In genomic region chr3:179653777-179654117, GRCh38 we compare ENCODE assay signal across 8 cellular contexts. TPM values are rescaled to one million over a fixed set of nuclear protein-coding genes. Genes with fewer than 3 reads are reported as not detected.
DNase-seq lines count a peak whose midpoint lies in the region.

No MANE protein-coding gene starts in this region.

- H3K36me3 Mint-ChIP-seq in activated naive CD4-positive, alpha-beta T cell treated with anti-CD3 and anti-CD28 coated beads, Interleukin-2, amount 50 U/mL, for 24 hours = peaks cover 2% of the 10 kb centered on the region

- no peaks in the 10 kb centered on the region for H3K9me3 ChIP-seq in iPS-18c (ENCODE audit: control insufficient read depth, insufficient read depth, low read length)

- H3K9me3 Mint-ChIP-seq in activated naive CD4-positive, alpha-beta T cell treated with anti-CD3 and anti-CD28 coated beads, Interleukin-2, amount 50 U/mL, for 24 hours = no peaks in the 10 kb centered on the region

- peak overlapping the region; percentile 87 for H3K27ac Mint-ChIP-seq in activated naive CD4-positive, alpha-beta T cell treated with anti-CD3 and anti-CD28 coated beads, Interleukin-2, amount 50 U/mL, for 24 hours

- H3K4me3 ChIP-seq in iPS-18c (ENCODE audit: insufficient read depth, low read depth, low read length) = peak overlapping the region; percentile 93

- in situ Hi-C loops in ACHN (cut with HindIII; ENCODE audit: low pct_ligation_motif_present, low pct_unique_long_range_greater_than_20kb, low sequenced_read_pairs) = no loop called here

- DNase-seq in ACHN (peak; percentile 9), HT1080 (ENCODE audit: low read depth) (peak; percentile 38), NCI-H748 treated with DMSO at 0.1 percent for 48 hours (lab: John Stamatoyannopoulos, UW) (no peak), mesenteric fat pad (ENCODE audit: low spot score) (no peak), NCI-H2029 treated with DMSO at 0.1 percent for 48 hours (lab: John Stamatoyannopoulos, UW) (no peak)
- peak; percentile 29 for DNase-seq in stimulated activated CD4-positive, alpha-beta T cell treated with anti-CD3 and anti-CD28 coated beads, Interleukin-4, amount 100 ng/mL, for 1 hour

- H3K4me3 Mint-ChIP-seq in activated naive CD4-positive, alpha-beta T cell treated with anti-CD3 and anti-CD28 coated beads, Interleukin-2, amount 50 U/mL, for 24 hours = peak overlapping the region; percentile 94

- H3K27me3 Mint-ChIP-seq in activated naive CD4-positive, alpha-beta T cell treated with anti-CD3 and anti-CD28 coated beads, Interleukin-2, amount 50 U/mL, for 24 hours = peaks cover 1% of the 10 kb centered on the region

- H3K4me1 Mint-ChIP-seq in activated naive CD4-positive, alpha-beta T cell treated with anti-CD3 and anti-CD28 coated beads, Interleukin-2, amount 50 U/mL, for 24 hours = peaks cover 37% of the 10 kb centered on the region

RNA-seq across cellular contexts. Expression of gene USP13, which starts 0.9 kb away (rescaled TPM):
- 18.2 and 19.0 TPM in 2 replicates for total RNA-seq in HT1080 (2014; rRNA removed; shearing (Covaris generic))
- polyA plus RNA-seq in HT1080 (2015; cell fraction: cytosol; rRNA removed) = 13.8 and 14.8 TPM in 2 replicates
- polyA plus RNA-seq in HT1080 (2015; cell fraction: nucleus; rRNA removed) = 14.9 and 16.5 TPM in 2 replicates
- total RNA-seq in mesenteric fat pad = 9.8 TPM

RNA-seq across cellular contexts. Expression of gene NDUFB5, which starts 49.2 kb away (rescaled TPM):
- 244 and 296 TPM in 2 replicates for total RNA-seq in HT1080 (2014; rRNA removed; shearing (Covaris generic))
- 240 and 264 TPM in 2 replicates for polyA plus RNA-seq in HT1080 (2015; cell fraction: cytosol; rRNA removed)
- polyA plus RNA-seq in HT1080 (2015; cell fraction: nucleus; rRNA removed) = 162 and 163 TPM in 2 replicates
- 96.2 TPM for total RNA-seq in mesenteric fat pad

RNA-seq across cellular contexts. Expression of gene MRPL47, which starts 49.3 kb away (rescaled TPM):
- 146 and 148 TPM in 2 replicates for total RNA-seq in HT1080 (2014; rRNA removed; shearing (Covaris generic))
- polyA plus RNA-seq in HT1080 (2015; cell fraction: cytosol; rRNA removed) = 134 and 151 TPM in 2 replicates
- polyA plus RNA-seq in HT1080 (2015; cell fraction: nucleus; rRNA removed) = 120 and 138 TPM in 2 replicates
- 34.6 TPM for total RNA-seq in mesenteric fat pad

Comparison
In these comparisons a context has a peak if more than half of its experiments do, and no peak if none do; other contexts are left out.
1. DNase-seq: peak in ACHN (single experiment), HT1080 (single experiment) and stimulated activated CD4-positive, alpha-beta T cell treated with anti-CD3 and anti-CD28 coated beads, Interleukin-4, amount 100 ng/mL, for 1 hour (single experiment); none in NCI-H748 treated with DMSO at 0.1 percent for 48 hours (single experiment), mesenteric fat pad (single experiment) and NCI-H2029 treated with DMSO at 0.1 percent for 48 hours (single experiment).